Comparison of ENCODE assay signal across 6 cellular contexts in genomic region chr12:91940322-91940721, GRCh38.
"Had no signal": no experiment of that assay in that cellular context is flagged by ENCODE, and none has a peak within 500 bp of the region (broad histone marks: within the 10 kb centered on the region; RNA-seq: fewer than 3 reads in every experiment).

No MANE protein-coding gene starts in this region.

- FAIRE-seq: G401.6, GM12878, GM12892, GM18507 had no signal

- H3K4me3 ChIP-seq: GM12878 had no signal

- DNase-seq: GDM1, GF-D8 had no signal

- ATAC-seq: GM12878 had no signal
